In the genomic region with DNA sequence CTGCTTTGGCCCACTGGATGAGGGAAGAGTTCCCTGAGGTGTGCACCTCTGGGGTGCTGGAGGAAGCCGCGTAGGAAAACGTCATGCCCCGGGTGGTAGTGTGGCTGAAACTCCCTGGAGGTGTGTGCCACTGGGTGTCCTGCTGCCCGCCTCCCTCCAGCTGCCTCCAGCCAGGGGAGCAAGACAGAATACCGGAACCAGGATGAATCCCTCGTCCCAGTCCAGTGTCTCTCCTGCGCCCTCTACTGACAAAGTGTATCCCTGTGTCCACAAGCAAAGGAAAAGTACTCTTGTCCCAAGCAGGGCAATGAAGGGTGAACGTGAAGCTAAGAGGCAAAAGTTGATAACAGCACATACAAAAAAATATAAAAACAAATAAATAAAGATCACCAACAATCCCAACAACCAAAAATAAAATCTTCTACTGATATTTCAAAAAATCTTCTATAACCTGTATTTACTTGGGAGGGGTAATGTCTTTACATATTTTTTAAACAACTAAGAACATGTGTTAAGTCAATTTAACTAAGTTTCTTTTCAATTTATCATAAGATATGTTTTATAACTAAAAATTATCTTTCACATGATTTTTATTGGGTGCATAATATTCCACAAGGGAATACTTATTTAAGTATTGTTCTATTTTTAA, we compare ENCODE assay signal across 8 cellular contexts.
DNase-seq lines count a peak whose midpoint lies in the region; ATAC-seq, FAIRE-seq and TF ChIP-seq lines count a peak whose summit lies in the region.

No MANE protein-coding gene starts in this region.

- WGBS in A549 (ENCODE audit: missing lambda C conversion rate) = 30% methylated on average over 9 of the region's 9 CpGs

- CTCF ChIA-PET in A549 (lab: Yijun Ruan, JAX) = interaction anchor here (0.7 kb wide), 1 partner anchor 229 kb away, joined by 3 read pairs; no protein-coding TSS in a partner anchor

- ATAC-seq in A549 (peak in 1 of 2 experiments; percentile 33; a peak in 1 of 6 replicates), HG02870 (IDR thresholded peaks at IDR 0.05; ENCODE audit: unreplicated experiment) (no peak), HG03469 (IDR thresholded peaks at IDR 0.05; ENCODE audit: unreplicated experiment) (no peak)

- H3K27ac ChIP-seq in A549 = no peak overlapping the region

- H3K4me2 ChIP-seq in A549 = no peak overlapping the region

- TF ChIP-seq EP300 in A549 (IDR thresholded peaks at IDR 0.05) = no peak

- H3K4me3 ChIP-seq in A549 = no peak overlapping the region

- POLR2A ChIA-PET in A549 (lab: Yijun Ruan, JAX) = no interaction called here

- no peak for FAIRE-seq in A549 (lab: Jason Lieb, UNC)
- no peak for FAIRE-seq in GM12891 (lab: Jason Lieb, UNC)

- TF ChIP-seq CTCF in A549 (IDR thresholded peaks at IDR 0.05) = no peak
- peak; percentile 54 for TF ChIP-seq CTCF in GM12874 (IDR thresholded peaks at IDR 0.05; ENCODE audit: insufficient read depth, low read depth, low read length)

- TF ChIP-seq RAD21 in A549 (conservative IDR thresholded peaks at IDR 0.05 in 1 of 2, IDR thresholded peaks at IDR 0.05 in 1 of 2) = peak in 1 of 2 experiments; percentile 35; a peak in 2 of 5 replicates

- DNase-seq in A549 (ENCODE audit: low read depth in 1 of 2, low spot score in 1 of 2) = peak; percentile 4 to 23
- DNase-seq in OCI-M1 (lab: John Stamatoyannopoulos, UW) = peak; percentile 19
- peak; percentile 14 for DNase-seq in fibroblast of the conjunctiva (ENCODE audit: low read depth)
- no peak for DNase-seq in KG1 (lab: John Stamatoyannopoulos, UW)
- DNase-seq in GM12891 (ENCODE audit: insufficient read length, low spot score) = no peak

- no peaks in the 10 kb centered on the region for H3K4me1 ChIP-seq in A549

- H3K9me3 ChIP-seq in A549 = no peaks in the 10 kb centered on the region

- TF ChIP-seq POLR2A in A549 (IDR thresholded peaks at IDR 0.05; ENCODE audit: low read length) = no peak
- no peak for TF ChIP-seq POLR2A in GM12891 (IDR thresholded peaks at IDR 0.05; ENCODE audit: low read depth, low read length)

TF ChIP-seq in A549, 52 proteins besides CTCF, POLR2A, EP300 and RAD21:
- TF ChIP-seq, protein P1, sequence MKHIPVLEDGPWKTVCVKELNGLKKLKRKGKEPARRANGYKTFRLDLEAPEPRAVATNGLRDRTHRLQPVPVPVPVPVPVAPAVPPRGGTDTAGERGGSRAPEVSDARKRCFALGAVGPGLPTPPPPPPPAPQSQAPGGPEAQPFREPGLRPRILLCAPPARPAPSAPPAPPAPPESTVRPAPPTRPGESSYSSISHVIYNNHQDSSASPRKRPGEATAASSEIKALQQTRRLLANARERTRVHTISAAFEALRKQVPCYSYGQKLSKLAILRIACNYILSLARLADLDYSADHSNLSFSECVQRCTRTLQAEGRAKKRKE (CRISPR knock-in tag; IDR thresholded peaks at IDR 0.05; ENCODE audit: low read depth) = no peak
- TF ChIP-seq HOXB5 (CRISPR knock-in tag; IDR thresholded peaks at IDR 0.05) = no peak
- no peak for TF ChIP-seq MYC (IDR thresholded peaks at IDR 0.05; ENCODE audit: borderline replicate concordance, low read length)
- TF ChIP-seq HEYL (CRISPR knock-in tag; IDR thresholded peaks at IDR 0.05) = no peak
- no peak for TF ChIP-seq POLR2AphosphoS2 (conservative IDR thresholded peaks at IDR 0.05; ENCODE audit: low read length)
- TF ChIP-seq CHD2 (IDR thresholded peaks at IDR 0.05; ENCODE audit: low read length, partially characterized antibody) = no peak
- no peak for TF ChIP-seq JUNB (IDR thresholded peaks at IDR 0.05)
- TF ChIP-seq E2F6 (IDR thresholded peaks at IDR 0.05; ENCODE audit: borderline replicate concordance, low read depth) = no peak
- no peak for TF ChIP-seq SMC3 (IDR thresholded peaks at IDR 0.05)
- no peak for TF ChIP-seq PHF8 (IDR thresholded peaks at IDR 0.05; ENCODE audit: borderline replicate concordance, low read depth)
- no peak for TF ChIP-seq ZFP36 (IDR thresholded peaks at IDR 0.05; ENCODE audit: borderline replicate concordance, partially characterized antibody)
- TF ChIP-seq ESRRA (IDR thresholded peaks at IDR 0.05; ENCODE audit: borderline replicate concordance, low read length) = no peak
- TF ChIP-seq MAFK (IDR thresholded peaks at IDR 0.05; ENCODE audit: partially characterized antibody) = no peak
- no peak for TF ChIP-seq CHD4 (IDR thresholded peaks at IDR 0.05; ENCODE audit: borderline replicate concordance)
- TF ChIP-seq HOXB13 (CRISPR knock-in tag; IDR thresholded peaks at IDR 0.05; ENCODE audit: low read depth) = no peak
- TF ChIP-seq BCL3 (IDR thresholded peaks at IDR 0.05) = no peak
- TF ChIP-seq, protein P2, sequence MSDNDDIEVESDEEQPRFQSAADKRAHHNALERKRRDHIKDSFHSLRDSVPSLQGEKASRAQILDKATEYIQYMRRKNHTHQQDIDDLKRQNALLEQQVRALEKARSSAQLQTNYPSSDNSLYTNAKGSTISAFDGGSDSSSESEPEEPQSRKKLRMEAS (IDR thresholded peaks at IDR 0.05) = no peak

TF ChIP-seq in GM12891, 5 proteins besides CTCF, POLR2A, EP300 and RAD21:
- TF ChIP-seq TAF1 (IDR thresholded peaks at IDR 0.05; ENCODE audit: low read depth, low read length) = no peak
- no peak for TF ChIP-seq PAX5 (IDR thresholded peaks at IDR 0.05; ENCODE audit: insufficient read depth, low read length, severe bottlenecking)
- no peak for TF ChIP-seq POLR2AphosphoS5 (IDR thresholded peaks at IDR 0.05; ENCODE audit: low read depth, low read length)
- TF ChIP-seq SPI1 (IDR thresholded peaks at IDR 0.05; ENCODE audit: low read depth, low read length) = no peak
- TF ChIP-seq POU2F2 (IDR thresholded peaks at IDR 0.05; ENCODE audit: low read depth, low read length) = no peak

Comparison
In these comparisons a context has a peak if more than half of its experiments do, and no peak if none do; other contexts are left out.
1. DNase-seq: peak in A549 (2 of 2), OCI-M1 (single experiment) and fibroblast of the conjunctiva (single experiment); none in KG1 (single experiment) and GM12891 (single experiment).